8 cellular contexts compared by ENCODE assay signal in genomic region chr15:47987908-47988532, GRCh38.
DNase-seq lines count a peak whose midpoint lies in the region; ATAC-seq lines count a peak whose summit lies in the region.

No MANE protein-coding gene starts in this region.

- H3K4me3 Mint-ChIP-seq in stimulated activated memory B cell treated with anti-CD40 and anti-IgM and Interleukin-4, amounts not matched to agents 10 μg/mL and 1 μg/mL and 100 μg/mL, for 72 hours: no peak overlapping the region

- no peak overlapping the region for H3K27ac Mint-ChIP-seq in stimulated activated memory B cell treated with anti-CD40 and anti-IgM and Interleukin-4, amounts not matched to agents 10 μg/mL and 1 μg/mL and 100 μg/mL, for 72 hours

- no peaks in the 10 kb centered on the region for H3K36me3 Mint-ChIP-seq in stimulated activated memory B cell treated with anti-CD40 and anti-IgM and Interleukin-4, amounts not matched to agents 10 μg/mL and 1 μg/mL and 100 μg/mL, for 72 hours

- peak; percentile 94 for ATAC-seq in GM21367 (IDR thresholded peaks at IDR 0.05; ENCODE audit: unreplicated experiment)
- ATAC-seq in HG03460 (IDR thresholded peaks at IDR 0.05; ENCODE audit: unreplicated experiment): peak; percentile 92
- peak; percentile 81 for ATAC-seq in stimulated activated memory B cell treated with anti-CD40 and anti-IgM and Interleukin-4, amounts not matched to agents 10 μg/mL and 1 μg/mL and 100 μg/mL, for 72 hours

- peaks cover 7% of the 10 kb centered on the region for H3K27me3 Mint-ChIP-seq in stimulated activated memory B cell treated with anti-CD40 and anti-IgM and Interleukin-4, amounts not matched to agents 10 μg/mL and 1 μg/mL and 100 μg/mL, for 72 hours

- H3K9me3 Mint-ChIP-seq in stimulated activated memory B cell treated with anti-CD40 and anti-IgM and Interleukin-4, amounts not matched to agents 10 μg/mL and 1 μg/mL and 100 μg/mL, for 72 hours: no peaks in the 10 kb centered on the region

- H3K4me1 Mint-ChIP-seq in stimulated activated memory B cell treated with anti-CD40 and anti-IgM and Interleukin-4, amounts not matched to agents 10 μg/mL and 1 μg/mL and 100 μg/mL, for 72 hours: no peaks in the 10 kb centered on the region

- DNase-seq in GM03348 (ENCODE audit: low spot score): peak; percentile 67
- DNase-seq in NCI-H526 (lab: John Stamatoyannopoulos, UW): peak; percentile 15 to 72
- peak; percentile 74 for DNase-seq in astrocyte of the hippocampus (ENCODE audit: low read depth, low spot score)
- peak; percentile 47 for DNase-seq in iPS DF 19.7 (ENCODE audit: low read depth, low spot score)
- no peak for DNase-seq in stimulated activated CD4-positive, alpha-beta T cell treated with anti-CD3 and anti-CD28 coated beads, Interleukin-12 subunit alpha, Interleukin-12 subunit beta, amount 100 ng/mL, for 4 hours
